ENCODE assay signal across 20 cellular contexts in the genomic region with DNA sequence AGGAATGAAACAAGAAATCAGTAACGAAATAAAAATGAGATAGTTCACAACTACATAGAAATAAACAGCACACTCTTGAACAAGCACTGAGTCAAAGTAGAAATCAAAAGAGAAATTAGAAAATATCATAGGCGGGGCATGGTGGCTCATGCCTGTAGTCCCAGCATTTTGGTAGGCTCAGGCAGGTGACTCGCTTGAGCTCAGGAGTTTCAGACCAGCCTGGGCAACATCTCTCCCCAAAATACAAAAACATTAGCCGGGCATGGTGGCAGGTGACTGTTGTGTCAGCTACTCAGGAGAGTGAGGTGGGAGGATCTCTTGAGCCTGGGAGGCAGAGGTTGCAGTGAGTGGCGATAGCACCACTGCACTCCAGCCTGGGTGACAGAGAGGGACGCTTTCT.
"Had no signal": no experiment of that assay in that cellular context is flagged by ENCODE, and none has a peak within 500 bp of the region (broad histone marks: within the 10 kb centered on the region; RNA-seq: fewer than 3 reads in every experiment).

No MANE protein-coding gene starts in this region.

- FAIRE-seq: small intestine had no signal

- H3K4me1 ChIP-seq: left ventricle myocardium inferior, right atrium auricular region, spleen, tibial nerve, uterus had no signal

- H3K9me3 ChIP-seq: left ventricle myocardium inferior, mucosa of descending colon, ovary, right atrium auricular region, spleen, tibial nerve, uterus had no signal

- H3K36me3 ChIP-seq: left ventricle myocardium inferior, ovary, right atrium auricular region, spleen, tibial nerve, uterus had no signal

- H3K4me3 ChIP-seq: left ventricle myocardium inferior, lung, mucosa of descending colon, ovary, right atrium auricular region, spleen, tibial nerve, uterus had no signal

- H3K27me3 ChIP-seq: ovary, right atrium auricular region, spleen, tibial nerve, uterus had no signal

- DNase-seq: hypothalamus; immature natural killer cell; kidney; left ventricle myocardium inferior; midbrain; mucosa of descending colon; naive thymus-derived CD4-positive, alpha-beta T cell; ovary; small intestine; spleen; stimulated activated CD4-positive, alpha-beta T cell treated with anti-CD3 and anti-CD28 coated beads, Interleukin-4, amount 100 ng/mL, for 24 hours; stimulated activated naive CD4-positive, alpha-beta T cell; substantia nigra; uterus had no signal

- ATAC-seq: mucosa of descending colon; naive thymus-derived CD4-positive, alpha-beta T cell; natural killer cell treated with Interleukin-12 subunit alpha and Interleukin-12 subunit beta and Interleukin-15 and Interleukin-18, amount 100 ng/mL, for 72 hours; sciatic nerve; stimulated activated effector memory CD8-positive, alpha-beta T cell treated with anti-CD3 and anti-CD28 coated beads, Interleukin-12 subunit alpha, Interleukin-12 subunit beta, amount 100 ng/mL, for 72 hours had no signal

- H3K27ac ChIP-seq: left ventricle myocardium inferior, ovary, right atrium auricular region, spleen, tibial nerve, uterus had no signal
